In the genomic region with DNA sequence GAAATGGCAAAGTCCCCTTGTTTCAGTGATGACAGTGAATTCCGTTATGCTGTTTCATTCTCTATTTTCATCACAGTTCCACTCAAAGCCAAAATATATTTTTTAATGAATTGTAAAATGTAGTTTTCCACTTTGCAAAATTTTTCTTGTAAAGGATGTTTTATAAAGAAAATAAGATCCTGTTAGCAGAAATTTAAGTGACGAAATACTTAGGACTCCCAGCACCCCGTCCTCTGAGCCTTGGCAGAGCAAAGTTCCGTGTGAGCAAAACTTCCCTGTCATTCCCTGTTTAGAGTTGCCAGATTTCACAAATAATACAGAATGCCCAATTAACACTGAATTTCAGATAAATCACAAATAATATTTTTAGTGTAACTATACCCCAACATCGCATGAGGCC, we compare ENCODE assay signal across 14 cellular contexts.
DNase-seq lines count a peak whose midpoint lies in the region; ATAC-seq, FAIRE-seq and TF ChIP-seq lines count a peak whose summit lies in the region.
"Had no signal": no experiment of that assay in that cellular context is flagged by ENCODE, and none has a peak within 500 bp of the region (broad histone marks: within the 10 kb centered on the region; RNA-seq: fewer than 3 reads in every experiment).

No MANE protein-coding gene starts in this region.

- H3K36me3 ChIP-seq in GM23248 (ENCODE audit: low read depth) (no peaks in the 10 kb centered on the region), colonic mucosa (no peaks in the 10 kb centered on the region), smooth muscle cell (ENCODE audit: low read depth) (no peaks in the 10 kb centered on the region), breast epithelium (no peaks in the 10 kb centered on the region)
- H3K36me3 ChIP-seq: vagina had no signal

- H3K27ac ChIP-seq in GM23248 (peak overlapping the region; percentile 66; the same call in 1 of the 2 replicates), colonic mucosa (peak overlapping the region; percentile 83), smooth muscle cell (ENCODE audit: low read depth) (no peak overlapping the region), breast epithelium (no peak overlapping the region)
- H3K27ac ChIP-seq: vagina had no signal

- H3K4me2 ChIP-seq in GM23248 (ENCODE audit: unreplicated experiment) (no peak overlapping the region), smooth muscle cell (peak overlapping the region; percentile 78)

- H3K9me3 ChIP-seq in GM23248 (ENCODE audit: low read depth): no peaks in the 10 kb centered on the region
- no peaks in the 10 kb centered on the region for H3K9me3 ChIP-seq in colonic mucosa
- H3K9me3 ChIP-seq in smooth muscle cell (replicated peaks; ENCODE audit: low read depth): no peaks in the 10 kb centered on the region
- no peaks in the 10 kb centered on the region for H3K9me3 ChIP-seq in breast epithelium
- H3K9me3 ChIP-seq: body of pancreas, vagina had no signal

- H3K79me2 ChIP-seq in GM23248 (ENCODE audit: insufficient read depth) (no peaks in the 10 kb centered on the region), smooth muscle cell (ENCODE audit: low read depth) (no peaks in the 10 kb centered on the region)

- peak overlapping the region; percentile 41 for H3K9ac ChIP-seq in GM23248
- no peak overlapping the region for H3K9ac ChIP-seq in colonic mucosa (ENCODE audit: low read depth in 2 of 2, low read length in 2 of 2)
- H3K9ac ChIP-seq in smooth muscle cell (ENCODE audit: low read depth): no peak overlapping the region

- no peak for TF ChIP-seq POLR2A in breast epithelium (IDR thresholded peaks at IDR 0.05)

- ATAC-seq in GM18909 (IDR thresholded peaks at IDR 0.05; ENCODE audit: poor library complexity, unreplicated experiment): no peak
- ATAC-seq: body of pancreas; stimulated activated memory B cell treated with anti-CD40 and anti-IgM and Interleukin-4, amounts not matched to agents 10 μg/mL and 1 μg/mL and 100 μg/mL, for 72 hours had no signal

- WGBS in GM23248 (ENCODE audit: low coverage in 1 of 2, low lambda C conversion rate in 2 of 2, missing lambda C conversion rate in 2 of 2), 2 experiments: 58 to 61% methylated on average over 5 of the region's 5 CpGs
- WGBS in smooth muscle cell (ENCODE audit: low lambda C conversion rate): 82% methylated on average over 5 of the region's 5 CpGs

- H3F3A ChIP-seq in GM23248 (ENCODE audit: insufficient read depth): peaks cover 14% of the 10 kb centered on the region
- no peaks in the 10 kb centered on the region for H3F3A ChIP-seq in smooth muscle cell (ENCODE audit: low read depth)

- in situ Hi-C loops in GM23248 (cut with MboI): no loop called here

- H2AFZ ChIP-seq in GM23248 (0 out of 2 replicates have a peak overlapping the region, but pooled peaks have one; percentile 66), smooth muscle cell (ENCODE audit: low read depth) (peak overlapping the region; percentile 89)

- no peak for TF ChIP-seq CTCF in colonic mucosa (IDR thresholded peaks at IDR 0.05)
- no peak for TF ChIP-seq CTCF in smooth muscle cell (IDR thresholded peaks at IDR 0.05; ENCODE audit: borderline replicate concordance, insufficient read depth, poor library complexity, severe bottlenecking)
- TF ChIP-seq CTCF in D721Med (IDR thresholded peaks at IDR 0.05; ENCODE audit: insufficient read depth, missing control alignments): no peak
- TF ChIP-seq CTCF in breast epithelium (IDR thresholded peaks at IDR 0.05): no peak

- no peaks in the 10 kb centered on the region for H3K9me2 ChIP-seq in GM23248 (ENCODE audit: insufficient read depth)

- H3K4me1 ChIP-seq in GM23248 (ENCODE audit: insufficient read depth) (peaks cover 33% of the 10 kb centered on the region), colonic mucosa (peaks cover 2% of the 10 kb centered on the region), smooth muscle cell (ENCODE audit: low read depth) (peaks cover 12% of the 10 kb centered on the region), breast epithelium (no peaks in the 10 kb centered on the region)

- H4K20me1 ChIP-seq in GM23248 (ENCODE audit: insufficient read depth): no peaks in the 10 kb centered on the region
- no peaks in the 10 kb centered on the region for H4K20me1 ChIP-seq in smooth muscle cell (ENCODE audit: low read depth)

- H3K27me3 ChIP-seq in GM23248 (replicated peaks; ENCODE audit: insufficient read depth) (no peaks in the 10 kb centered on the region), colonic mucosa (no peaks in the 10 kb centered on the region), smooth muscle cell (ENCODE audit: low read depth) (no peaks in the 10 kb centered on the region), breast epithelium (no peaks in the 10 kb centered on the region)
- H3K27me3 ChIP-seq: body of pancreas, vagina had no signal

- intact Hi-C loops in colonic mucosa (cut with DNase I) (loop anchor here (10.0 kb wide), 1 partner anchor 95 kb away; no protein-coding TSS in a partner anchor), breast epithelium (cut with DNase I; ENCODE audit: low total_unique reads) (loop anchor here (5.0 kb wide), 1 partner anchor 472 kb away; no protein-coding TSS in a partner anchor)

- no peak overlapping the region for H3K4me3 ChIP-seq in GM23248
- no peak overlapping the region for H3K4me3 ChIP-seq in colonic mucosa
- no peak overlapping the region for H3K4me3 ChIP-seq in smooth muscle cell
- no peak overlapping the region for H3K4me3 ChIP-seq in breast epithelium
- H3K4me3 ChIP-seq: body of pancreas, vagina had no signal

- no peak for FAIRE-seq in D721Med (lab: Jason Lieb, UNC)

- DNase-seq in GM23248 (peak; percentile 34), colonic mucosa (no peak), midbrain (lab: John Stamatoyannopoulos, UW) (peak; percentile 45), smooth muscle cell (lab: John Stamatoyannopoulos, UW; ENCODE audit: unreplicated experiment) (no peak), NCI-H526 treated with DMSO at 0.1 percent for 48 hours (lab: John Stamatoyannopoulos, UW) (no peak), D721Med (ENCODE audit: insufficient read length, low spot score) (no peak), breast epithelium (ENCODE audit: low spot score in 2 of 2) (no peak)
- DNase-seq: activated naive CD4-positive, alpha-beta T cell treated with anti-CD3 and anti-CD28 coated beads, Interleukin-2, amount 50 U/mL, for 16 hours; NCI-H2227 treated with DMSO at 0.1 percent for 48 hours; RPMI8226 had no signal

Comparison
In these comparisons a context has a peak if more than half of its experiments do, and no peak if none do; other contexts are left out.
1. DNase-seq: peak in GM23248 (single experiment) and midbrain (single experiment); none in colonic mucosa (single experiment), smooth muscle cell (single experiment), NCI-H526 treated with DMSO at 0.1 percent for 48 hours (single experiment), D721Med (single experiment) and breast epithelium (0 of 2).
2. H3K27ac ChIP-seq: peak in GM23248 (single experiment) and colonic mucosa (single experiment); none in smooth muscle cell (single experiment) and breast epithelium (0 of 2).